9 cellular contexts compared by ENCODE assay signal in genomic region chr5:77180167-77181081, GRCh38. TPM values are rescaled to one million over a fixed set of nuclear protein-coding genes. Genes with fewer than 3 reads are reported as not detected.
DNase-seq lines count a peak whose midpoint lies in the region; ATAC-seq and TF ChIP-seq lines count a peak whose summit lies in the region.
"Had no signal": no experiment of that assay in that cellular context is flagged by ENCODE, and none has a peak within 500 bp of the region (broad histone marks: within the 10 kb centered on the region; RNA-seq: fewer than 3 reads in every experiment).

No MANE protein-coding gene starts in this region.

- H3K9me3 ChIP-seq in Peyer's patch: no peaks in the 10 kb centered on the region
- H3K9me3 ChIP-seq in heart right ventricle: peaks cover 0 to 6% (median 0%) of the 10 kb centered on the region in 11 donors
- H3K9me3 ChIP-seq in prostate gland: no peaks in the 10 kb centered on the region

- TF ChIP-seq CTCF in Peyer's patch (IDR thresholded peaks at IDR 0.05): no peak
- TF ChIP-seq CTCF in heart right ventricle (IDR thresholded peaks at IDR 0.05): no peak
- TF ChIP-seq CTCF in prostate gland (IDR thresholded peaks at IDR 0.05): no peak

- WGBS in heart right ventricle, 2 donors: 3% methylated on average over 69 of the region's 69 CpGs
- 2% methylated on average over 51 of the region's 69 CpGs for WGBS in prostate gland

- H3K4me3 ChIP-seq in Peyer's patch (peak overlapping the region; percentile 15 to 64 (median 38)), heart right ventricle (peak overlapping the region in 9 of 10 donors; percentile 37 to 57 (median 48)), prostate gland (peak overlapping the region; percentile 43 to 49)

- H3K27ac ChIP-seq in Peyer's patch (no peak overlapping the region), heart right ventricle (no peak overlapping the region), prostate gland (peak overlapping the region; percentile 61 to 69)
- H3K27ac ChIP-seq: HL-60 had no signal

- DNase-seq in EH (ENCODE audit: low read depth) (peak; percentile 4), Peyer's patch (peak in 2 of 3 donors; percentile 54 to 68), heart right ventricle (peak in 1 of 2 donors; percentile 26), prostate gland (ENCODE audit: low spot score) (peak; percentile 18), cerebellum (ENCODE audit: low spot score) (no peak), T-helper 9 cell (no peak), T1000 (lab: John Stamatoyannopoulos, UW) (no peak)

- H3K36me3 ChIP-seq in Peyer's patch: no peaks in the 10 kb centered on the region
- no peaks in the 10 kb centered on the region for H3K36me3 ChIP-seq in heart right ventricle
- H3K36me3 ChIP-seq in prostate gland: no peaks in the 10 kb centered on the region

- ATAC-seq in heart right ventricle: peak in 7 of 8 donors; percentile 29 to 74 (median 65)
- ATAC-seq in HG02678 (IDR thresholded peaks at IDR 0.05; ENCODE audit: unreplicated experiment): no peak

- intact Hi-C loops in heart right ventricle (cut with DNase I) (no loop called here), prostate gland (cut with DNase I) (no loop called here)

- H3K27me3 ChIP-seq in Peyer's patch: no peaks in the 10 kb centered on the region
- peaks cover 4 to 61% (median 23%) of the 10 kb centered on the region in 7 donors for H3K27me3 ChIP-seq in heart right ventricle
- no peaks in the 10 kb centered on the region for H3K27me3 ChIP-seq in prostate gland (replicated peaks; ENCODE audit: insufficient read depth)

- H3K4me1 ChIP-seq in Peyer's patch: peaks cover 0 to 17% (median 2%) of the 10 kb centered on the region in 4 donors
- peaks cover 4 to 23% (median 8%) of the 10 kb centered on the region in 9 donors for H3K4me1 ChIP-seq in heart right ventricle
- no peaks in the 10 kb centered on the region for H3K4me1 ChIP-seq in prostate gland (replicated peaks)

- TF ChIP-seq POLR2A in Peyer's patch (IDR thresholded peaks at IDR 0.05) (no peak), prostate gland (IDR thresholded peaks at IDR 0.05) (no peak)

RNA-seq across cellular contexts. Expression of gene PDE8B, which starts 30.1 kb away (rescaled TPM):
- total RNA-seq in Peyer's patch (1 to 10 TPM in 3 of 4 donors, under 1 TPM in 1; 0.94 to 3.1 (median 1.9) TPM), heart right ventricle (1 to 10 TPM in 7 of 10 donors, under 1 TPM in 3; 0.27 to 5.6 (median 2.0) TPM), prostate gland (10 to 100 TPM; 25.6 to 66.0 TPM), cerebellum (6.4 TPM)
- 1 to 10 TPM; 1.1 to 1.2 TPM for polyA plus RNA-seq in heart right ventricle

Comparison
In these comparisons a context has a peak if more than half of its experiments do, and no peak if none do; other contexts are left out.
1. DNase-seq: peak in EH (single experiment), Peyer's patch (2 of 3) and prostate gland (single experiment); none in cerebellum (single experiment), T-helper 9 cell (single experiment) and T1000 (single experiment).
2. H3K27ac ChIP-seq: peak in prostate gland (2 of 2); none in Peyer's patch (0 of 4) and heart right ventricle (0 of 10).
3. Peak in every context shown above with its lines, with median percentiles within 50 percentile points of each other: H3K4me3 ChIP-seq.